In the genomic region with DNA sequence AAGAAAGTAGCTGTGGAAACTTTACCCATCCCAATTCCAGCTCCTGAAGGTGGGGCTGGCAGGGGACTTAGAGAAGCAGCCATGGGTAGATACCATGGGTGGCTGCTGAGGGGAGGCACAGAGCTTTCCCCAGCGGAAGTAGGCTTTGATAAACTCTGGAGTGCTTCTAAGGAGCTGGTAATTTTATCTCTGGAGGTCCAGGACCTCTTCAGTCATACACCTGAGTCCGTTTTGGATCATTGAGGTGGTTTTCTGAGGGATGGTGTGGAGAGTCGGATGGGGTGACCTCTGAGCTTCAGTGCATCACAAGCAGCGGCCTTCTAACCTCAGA, we compare ENCODE assay signal across 9 cellular contexts. TPM values are rescaled to one million over a fixed set of nuclear protein-coding genes. Genes with fewer than 3 reads are reported as not detected.
DNase-seq lines count a peak whose midpoint lies in the region; ATAC-seq and TF ChIP-seq lines count a peak whose summit lies in the region.
"Had no signal": no experiment of that assay in that cellular context is flagged by ENCODE, and none has a peak within 500 bp of the region (broad histone marks: within the 10 kb centered on the region; RNA-seq: fewer than 3 reads in every experiment).

No MANE protein-coding gene starts in this region.

- intact Hi-C loops in left lung (cut with DNase I) = no loop called here

- H3K4me3 Mint-ChIP-seq in naive thymus-derived CD8-positive, alpha-beta T cell = peak overlapping the region; percentile 21 to 66 (median 38)

- H3K27ac ChIP-seq in Peyer's patch (peak overlapping the region; percentile 48 to 75 (median 64)), left lung (peak overlapping the region in 1 of 2 donors; percentile 71)

- TF ChIP-seq CTCF in Peyer's patch (IDR thresholded peaks at IDR 0.05) (no peak), left lung (IDR thresholded peaks at IDR 0.05) (no peak)

- POLR2A ChIA-PET in naive thymus-derived CD8-positive, alpha-beta T cell (lab: Charles Lee) = interaction anchor here (0.6 to 2.2 kb wide), 18 partner anchors 10 to 440 kb away, joined by 3 to 21 read pairs (median 4); a partner anchor contains a TSS

- H3K4me1 Mint-ChIP-seq in naive thymus-derived CD8-positive, alpha-beta T cell = peaks cover 20 to 37% (median 29%) of the 10 kb centered on the region in 4 donors

- H3K9me3 ChIP-seq in Peyer's patch (no peaks in the 10 kb centered on the region), left lung (no peaks in the 10 kb centered on the region)

- H3K9me3 Mint-ChIP-seq in naive thymus-derived CD8-positive, alpha-beta T cell = no peaks in the 10 kb centered on the region

- no peaks in the 10 kb centered on the region for H3K36me3 Mint-ChIP-seq in naive thymus-derived CD8-positive, alpha-beta T cell

- ATAC-seq in GM19324 (IDR thresholded peaks at IDR 0.05; ENCODE audit: low FRiP score, unreplicated experiment) (peak; percentile 4), HG02840 (IDR thresholded peaks at IDR 0.05; ENCODE audit: low FRiP score, unreplicated experiment) (peak; percentile 25), left lung (no peak)
- ATAC-seq in naive thymus-derived CD8-positive, alpha-beta T cell = no peak

- no peak for DNase-seq in Peyer's patch
- no peak for DNase-seq in naive thymus-derived CD8-positive, alpha-beta T cell
- no peak for DNase-seq in T-helper 9 cell
- DNase-seq in left lung = no peak
- DNase-seq in activated CD8-positive, alpha-beta memory T cell treated with anti-CD3 and anti-CD28 coated beads, Interleukin-2, amount 50 U/mL, for 4 hours = no peak
- DNase-seq in DMS 273 (lab: John Stamatoyannopoulos, UW; ENCODE audit: unreplicated experiment) = no peak

- no peaks in the 10 kb centered on the region for H3K36me3 ChIP-seq in Peyer's patch
- no peaks in the 10 kb centered on the region for H3K36me3 ChIP-seq in left lung

- H3K27me3 ChIP-seq in Peyer's patch (no peaks in the 10 kb centered on the region), left lung (no peaks in the 10 kb centered on the region)

- H3K4me1 ChIP-seq in Peyer's patch = peaks cover 0 to 11% (median 9%) of the 10 kb centered on the region in 4 donors
- H3K4me1 ChIP-seq in left lung = peaks cover 10 to 29% of the 10 kb centered on the region in 2 donors

- H3K4me3 ChIP-seq in Peyer's patch (no peak overlapping the region), left lung (no peak overlapping the region)

- no peak for TF ChIP-seq POLR2A in Peyer's patch (IDR thresholded peaks at IDR 0.05)

- no peaks in the 10 kb centered on the region for H3K27me3 Mint-ChIP-seq in naive thymus-derived CD8-positive, alpha-beta T cell

- peak overlapping the region; percentile 22 to 92 (median 84) for H3K27ac Mint-ChIP-seq in naive thymus-derived CD8-positive, alpha-beta T cell

RNA-seq across cellular contexts. Expression of a gene that starts 36.7 kb away (rescaled TPM):
- total RNA-seq in Peyer's patch = not detected
- total RNA-seq in naive thymus-derived CD8-positive, alpha-beta T cell = not detected
- not detected for polyA plus RNA-seq in naive thymus-derived CD8-positive, alpha-beta T cell
- not detected for total RNA-seq in left lung
- total RNA-seq: skeletal muscle tissue had no signal

RNA-seq across cellular contexts. Expression of a gene that starts 44.8 kb away (rescaled TPM):
- total RNA-seq in Peyer's patch = not detected
- total RNA-seq in naive thymus-derived CD8-positive, alpha-beta T cell = not detected
- not detected for polyA plus RNA-seq in naive thymus-derived CD8-positive, alpha-beta T cell
- total RNA-seq in left lung = 100 to 1,000 TPM; 130 to 181 TPM
- total RNA-seq: skeletal muscle tissue had no signal

Comparison
In these comparisons a context has a peak if more than half of its experiments do, and no peak if none do; other contexts are left out.
1. ATAC-seq: peak in GM19324 (single experiment) and HG02840 (single experiment); none in naive thymus-derived CD8-positive, alpha-beta T cell (0 of 2) and left lung (single experiment).
2. RNA of a gene that starts 44.8 kb away (total RNA-seq): 130 to 181 TPM in left lung; not detected in Peyer's patch and not detected in naive thymus-derived CD8-positive, alpha-beta T cell; every median in the first group is over 100 times any median in the second.